In the genomic region with DNA sequence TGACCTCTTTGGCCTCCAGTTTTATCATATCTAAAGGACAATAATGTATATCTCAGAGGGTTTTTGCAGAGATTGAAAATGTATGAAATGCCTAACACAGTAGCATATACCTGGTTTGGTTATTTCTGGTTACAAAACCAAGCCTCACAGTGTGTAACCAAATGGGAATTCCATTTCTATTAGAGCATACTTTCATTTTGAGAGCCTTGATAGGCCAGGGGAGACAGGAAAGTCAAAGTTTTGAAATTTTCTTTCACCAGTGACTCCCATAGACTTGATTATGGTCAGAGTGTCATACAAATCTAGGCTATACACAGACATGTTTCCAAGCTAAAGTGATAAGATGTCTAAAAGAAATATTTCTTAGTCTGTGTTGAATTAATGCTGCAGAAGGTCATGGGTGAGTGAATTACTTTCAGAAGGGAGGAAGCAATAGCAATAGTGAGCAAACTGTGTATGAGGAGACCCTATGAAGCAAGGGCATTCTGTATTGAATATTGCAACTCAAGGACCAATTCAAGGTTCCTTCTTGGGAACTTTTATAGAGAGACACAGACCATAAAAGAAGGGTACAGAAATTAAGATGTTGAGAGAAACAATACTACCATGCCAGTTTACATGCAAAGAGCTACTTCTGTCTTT, we compare ENCODE assay signal across 24 cellular contexts.
DNase-seq lines count a peak whose midpoint lies in the region; ATAC-seq and TF ChIP-seq lines count a peak whose summit lies in the region.
"Had no signal": no experiment of that assay in that cellular context is flagged by ENCODE, and none has a peak within 500 bp of the region (broad histone marks: within the 10 kb centered on the region; RNA-seq: fewer than 3 reads in every experiment).

No MANE protein-coding gene starts in this region.

- peak overlapping the region; percentile 10 to 76 (median 20) for H3K27ac Mint-ChIP-seq in nephron
- H3K27ac Mint-ChIP-seq: activated T-cell treated with anti-CD3 and anti-CD28 coated beads, Interleukin-2, amount 50 U/mL, for 24 hours; CD8-positive, alpha-beta memory T cell; neural progenitor cell; stimulated activated naive B cell treated with anti-CD40 and anti-IgM and Interleukin-4, amounts not matched to agents 10 μg/mL and 1 μg/mL and 100 μg/mL, for 72 hours had no signal

- peak; percentile 75 for ATAC-seq in GM18868 (IDR thresholded peaks at IDR 0.05; ENCODE audit: unreplicated experiment)
- ATAC-seq in HG02623 (IDR thresholded peaks at IDR 0.05; ENCODE audit: unreplicated experiment): peak; percentile 65
- no peak for ATAC-seq in GM19324 (IDR thresholded peaks at IDR 0.05; ENCODE audit: low FRiP score, unreplicated experiment)
- ATAC-seq: stimulated activated naive B cell treated with anti-CD40 and anti-IgM and Interleukin-4, amounts not matched to agents 10 μg/mL and 1 μg/mL and 100 μg/mL, for 72 hours had no signal

- no peaks in the 10 kb centered on the region for H3K4me1 Mint-ChIP-seq in nephron
- H3K4me1 Mint-ChIP-seq: CD8-positive, alpha-beta memory T cell; neural progenitor cell; stimulated activated naive B cell treated with anti-CD40 and anti-IgM and Interleukin-4, amounts not matched to agents 10 μg/mL and 1 μg/mL and 100 μg/mL, for 72 hours had no signal

- peaks cover 36% of the 10 kb centered on the region for H3K36me3 Mint-ChIP-seq in nephron (ENCODE audit: low read depth)

- H3K4me3 Mint-ChIP-seq in nephron: no peak overlapping the region
- H3K4me3 Mint-ChIP-seq: activated T-cell treated with anti-CD3 and anti-CD28 coated beads, Interleukin-2, amount 50 U/mL, for 24 hours; CD8-positive, alpha-beta memory T cell; neural progenitor cell; stimulated activated naive B cell treated with anti-CD40 and anti-IgM and Interleukin-4, amounts not matched to agents 10 μg/mL and 1 μg/mL and 100 μg/mL, for 72 hours had no signal

- peak; percentile 42 for DNase-seq in amniotic epithelial cell (ENCODE audit: low read depth)
- no peak for DNase-seq in activated CD4-positive, alpha-beta T cell treated with anti-CD3 and anti-CD28 coated beads, Interleukin-2, amount 50 U/mL, for 4 hours
- DNase-seq in foreskin melanocyte: no peak
- DNase-seq: activated CD4-positive, CD25-positive, alpha-beta regulatory T cell treated with anti-CD3 and anti-CD28 coated beads, Interleukin-2, amount 50 U/mL, for 72 hours; activated CD8-positive, alpha-beta memory T cell treated with anti-CD3 and anti-CD28 coated beads for 24 hours; activated naive CD4-positive, alpha-beta T cell; activated T-cell treated with anti-CD3 and anti-CD28 coated beads, Interleukin-2, amount 50 U/mL, for 24 hours; amygdala; caudate nucleus; CD8-positive, alpha-beta memory T cell; dermis blood vessel endothelial cell; GDM1; NCI-H1092; NCI-H1930; NCI-H345; OCI-M1; SHP77 treated with DMSO at 0.1 percent for 48 hours; stimulated activated naive B cell treated with anti-CD40 and anti-IgM and Interleukin-4, amounts not matched to agents 10 μg/mL and 1 μg/mL and 100 μg/mL, for 72 hours; SW 1271 had no signal

- no peak for TF ChIP-seq CTCF in nephron (IDR thresholded peaks at IDR 0.05; ENCODE audit: unreplicated experiment in 3 of 3)

- peaks cover 10% of the 10 kb centered on the region for H3K9me3 Mint-ChIP-seq in nephron

- H3K27me3 Mint-ChIP-seq in nephron (ENCODE audit: low read depth): no peaks in the 10 kb centered on the region
- H3K27me3 Mint-ChIP-seq: activated T-cell treated with anti-CD3 and anti-CD28 coated beads, Interleukin-2, amount 50 U/mL, for 24 hours; CD8-positive, alpha-beta memory T cell; stimulated activated naive B cell treated with anti-CD40 and anti-IgM and Interleukin-4, amounts not matched to agents 10 μg/mL and 1 μg/mL and 100 μg/mL, for 72 hours had no signal
